In genomic region chr1:244836135-244836521, GRCh38 we compare ENCODE assay signal across 8 cellular contexts. TPM values are rescaled to one million over a fixed set of nuclear protein-coding genes. Genes with fewer than 3 reads are reported as not detected.
DNase-seq lines count a peak whose midpoint lies in the region; ATAC-seq and TF ChIP-seq lines count a peak whose summit lies in the region.

No MANE protein-coding gene starts in this region.

- no peak for TF ChIP-seq CTCF in prostate gland (IDR thresholded peaks at IDR 0.05)

- no peaks in the 10 kb centered on the region for H3K9me3 Mint-ChIP-seq in activated T-cell treated with anti-CD3 and anti-CD28 coated beads, Interleukin-2, amount 50 U/mL, for 4 hours

- peaks cover 4% of the 10 kb centered on the region for H3K4me1 ChIP-seq in prostate gland (replicated peaks)

- H3K27ac ChIP-seq in prostate gland = peak overlapping the region; percentile 99

- intact Hi-C loops in prostate gland (cut with DNase I) = no loop called here

- H3K27me3 ChIP-seq in prostate gland (replicated peaks; ENCODE audit: insufficient read depth) = no peaks in the 10 kb centered on the region

- no peak for TF ChIP-seq POLR2A in prostate gland (IDR thresholded peaks at IDR 0.05)

- ATAC-seq in activated T-cell treated with anti-CD3 and anti-CD28 coated beads, Interleukin-2, amount 50 U/mL, for 4 hours = no peak
- no peak for ATAC-seq in GM19023 (IDR thresholded peaks at IDR 0.05; ENCODE audit: unreplicated experiment)

- no peaks in the 10 kb centered on the region for H3K9me3 ChIP-seq in prostate gland

- H3K36me3 ChIP-seq in prostate gland = no peaks in the 10 kb centered on the region

- H3K4me3 ChIP-seq in prostate gland = peak overlapping the region; percentile 64 to 87

- DNase-seq in SHP77 (lab: John Stamatoyannopoulos, UW) (peak; percentile 6 to 12), SHP77 treated with DMSO at 0.1 percent for 48 hours (lab: John Stamatoyannopoulos, UW) (no peak), Kasumi-1 (lab: John Stamatoyannopoulos, UW) (peak; percentile 53 to 67), glomerular visceral epithelial cell (ENCODE audit: extremely low spot score) (peak; percentile 40), prostate gland (ENCODE audit: low spot score) (no peak), NCI-H524 treated with DMSO at 0.1 percent for 48 hours (lab: John Stamatoyannopoulos, UW) (no peak)
- no peak for DNase-seq in activated T-cell treated with anti-CD3 and anti-CD28 coated beads, Interleukin-2, amount 50 U/mL, for 4 hours

- H3K4me3 Mint-ChIP-seq in activated T-cell treated with anti-CD3 and anti-CD28 coated beads, Interleukin-2, amount 50 U/mL, for 4 hours = peak overlapping the region; percentile 95

- H3K36me3 Mint-ChIP-seq in activated T-cell treated with anti-CD3 and anti-CD28 coated beads, Interleukin-2, amount 50 U/mL, for 4 hours (ENCODE audit: insufficient read depth) = peaks cover 41% of the 10 kb centered on the region

- H3K4me1 Mint-ChIP-seq in activated T-cell treated with anti-CD3 and anti-CD28 coated beads, Interleukin-2, amount 50 U/mL, for 4 hours (ENCODE audit: low read depth) = peaks cover 47% of the 10 kb centered on the region

- under 1% methylated on average over 7 of the region's 7 CpGs for WGBS in prostate gland

- no peaks in the 10 kb centered on the region for H3K27me3 Mint-ChIP-seq in activated T-cell treated with anti-CD3 and anti-CD28 coated beads, Interleukin-2, amount 50 U/mL, for 4 hours (ENCODE audit: low read depth)

RNA-seq across cellular contexts. Expression of gene COX20, which starts 0.7 kb away (rescaled TPM):
- 10 to 100 TPM; 50.7 to 54.1 (median 53.7) TPM for total RNA-seq in activated T-cell treated with anti-CD3 and anti-CD28 coated beads, Interleukin-2, amount 50 U/mL, for 4 hours
- total RNA-seq in prostate gland = 10 to 100 TPM; 46.8 to 78.4 TPM

RNA-seq across cellular contexts. Expression of gene HNRNPU, which starts 28.2 kb away (rescaled TPM):
- total RNA-seq in activated T-cell treated with anti-CD3 and anti-CD28 coated beads, Interleukin-2, amount 50 U/mL, for 4 hours = 100 to 1,000 TPM; 606 to 649 (median 640) TPM
- 100 to 1,000 TPM; 302 to 350 TPM for total RNA-seq in prostate gland

Comparison
In these comparisons a context has a peak if more than half of its experiments do, and no peak if none do; other contexts are left out.
1. DNase-seq: peak in SHP77 (2 of 2), Kasumi-1 (2 of 2) and glomerular visceral epithelial cell (single experiment); none in SHP77 treated with DMSO at 0.1 percent for 48 hours (single experiment), activated T-cell treated with anti-CD3 and anti-CD28 coated beads, Interleukin-2, amount 50 U/mL, for 4 hours (single experiment), prostate gland (single experiment) and NCI-H524 treated with DMSO at 0.1 percent for 48 hours (single experiment).